ENCODE assay signal across 23 cellular contexts in the genomic region with DNA sequence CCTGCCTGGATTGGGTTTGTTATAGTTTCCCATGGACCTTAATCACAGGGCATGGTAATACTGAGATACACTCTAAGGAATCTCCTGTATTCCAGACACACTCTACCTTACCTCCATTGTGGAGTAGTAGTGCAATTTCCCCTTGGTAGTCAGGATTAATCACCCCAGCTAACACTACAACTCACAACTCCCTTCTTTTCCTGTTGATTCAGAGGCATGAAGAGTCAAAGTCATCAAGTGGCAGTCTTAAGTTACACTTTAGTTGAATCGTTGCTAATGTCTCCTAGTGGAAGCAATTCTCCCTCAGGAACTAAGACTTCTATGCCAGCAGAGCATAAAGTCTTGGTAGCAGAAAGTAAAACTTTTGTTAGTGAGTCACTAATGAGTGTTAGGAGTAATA.
DNase-seq lines count a peak whose midpoint lies in the region; ATAC-seq, FAIRE-seq and TF ChIP-seq lines count a peak whose summit lies in the region.
"Had no signal": no experiment of that assay in that cellular context is flagged by ENCODE, and none has a peak within 500 bp of the region (broad histone marks: within the 10 kb centered on the region; RNA-seq: fewer than 3 reads in every experiment).

No MANE protein-coding gene starts in this region.

- no peak overlapping the region for H3K4me3 Mint-ChIP-seq in MCF 10A (ENCODE audit: unreplicated experiment)
- H3K4me3 Mint-ChIP-seq: CD8-positive, alpha-beta T cell had no signal

- H3K27ac ChIP-seq in mammary epithelial cell (ENCODE audit: insufficient read depth, low read depth, low read length), result no peak overlapping the region
- no peak overlapping the region for H3K27ac ChIP-seq in left ventricle myocardium inferior (replicated peaks)
- H3K27ac ChIP-seq: 22Rv1 had no signal

- CTCF ChIA-PET in mammary epithelial cell (lab: Charles Lee; ENCODE audit: low non-redundant PET) (no interaction called here), MCF 10A (lab: Yijun Ruan, JAX) (interaction anchor here (1.3 kb wide), 1 partner anchor 142 kb away, joined by 3 read pairs; no protein-coding TSS in a partner anchor)

- H3K36me3 ChIP-seq in mammary epithelial cell (ENCODE audit: insufficient read depth, low read length) (no peaks in the 10 kb centered on the region), bronchial epithelial cell (ENCODE audit: control insufficient read depth, insufficient read depth, low read length) (no peaks in the 10 kb centered on the region), left ventricle myocardium inferior (no peaks in the 10 kb centered on the region)

- no peak for ATAC-seq in HG03025 (IDR thresholded peaks at IDR 0.05; ENCODE audit: low FRiP score, unreplicated experiment)
- no peak for ATAC-seq in HG02870 (IDR thresholded peaks at IDR 0.05; ENCODE audit: unreplicated experiment)
- ATAC-seq: CD8-positive, alpha-beta T cell had no signal

- no peak overlapping the region for H3K4me2 ChIP-seq in mammary epithelial cell (ENCODE audit: insufficient read depth, low read depth, low read length)

- 36% methylated on average over 1 of the region's 1 CpG for WGBS in mammary epithelial cell (ENCODE audit: low coverage, missing lambda C conversion rate)

- no TSS peak for BruUV-seq in mammary epithelial cell (replicated peaks; lab: Mats Ljungman, UMichigan)
- no TSS peak for BruUV-seq in MCF 10A (replicated peaks; lab: Mats Ljungman, UMichigan)

- DNase-seq in mammary epithelial cell (peak; percentile 11), MCF 10A (ENCODE audit: unreplicated experiment) (no peak), bronchial epithelial cell (ENCODE audit: low read depth) (peak; percentile 92), islet precursor cell (peak; percentile 0), left ventricle myocardium inferior (no peak), NCI-H2171 treated with DMSO at 0.1 percent for 48 hours (lab: John Stamatoyannopoulos, UW) (no peak)
- DNase-seq: C1 segment of cervical spinal cord; CD8-positive, alpha-beta T cell; GDM1; KG1; NCI-H1092 treated with DMSO at 0.1 percent for 48 hours; NCI-H1436 treated with DMSO at 0.1 percent for 48 hours; NCI-H1930; NCI-H2171; NCI-H524 treated with DMSO at 0.1 percent for 48 hours; Right ventricle myocardium superior had no signal

- in situ Hi-C loops in mammary epithelial cell (cut with MboI; ENCODE audit: low sequenced_read_pairs in 2 of 2), result no loop called here

- dilution Hi-C loops in mammary epithelial cell (cut with HindIII; ENCODE audit: low sequenced_read_pairs), result no loop called here

- H3K4me1 ChIP-seq in mammary epithelial cell (ENCODE audit: insufficient read depth, low read length) (no peaks in the 10 kb centered on the region), left ventricle myocardium inferior (no peaks in the 10 kb centered on the region)

- FAIRE-seq in bronchial epithelial cell (lab: Jason Lieb, UNC), result no peak
- FAIRE-seq: GM19239, H54, HTR-8/SVneo, RCC 7860 had no signal

- POLR2A ChIA-PET in MCF 10A (lab: Yijun Ruan, JAX), result no interaction called here

- H3K9me3 Mint-ChIP-seq in MCF 10A (ENCODE audit: unreplicated experiment), result no peaks in the 10 kb centered on the region
- H3K9me3 Mint-ChIP-seq: CD8-positive, alpha-beta T cell had no signal

- no peaks in the 10 kb centered on the region for H3K79me2 ChIP-seq in mammary epithelial cell (ENCODE audit: insufficient read depth, low read length)

- no peak overlapping the region for H3K27ac Mint-ChIP-seq in MCF 10A (ENCODE audit: low read depth, unreplicated experiment)
- H3K27ac Mint-ChIP-seq: CD8-positive, alpha-beta T cell had no signal

- H3K27me3 ChIP-seq in mammary epithelial cell (ENCODE audit: insufficient read depth, low read length) (peaks cover 4% of the 10 kb centered on the region), bronchial epithelial cell (ENCODE audit: control insufficient read depth, insufficient read depth, low read length) (peaks cover 2% of the 10 kb centered on the region), left ventricle myocardium inferior (ENCODE audit: low read depth) (no peaks in the 10 kb centered on the region)

- H3K9me3 ChIP-seq in mammary epithelial cell (replicated peaks; ENCODE audit: insufficient read depth, low read length), result no peaks in the 10 kb centered on the region
- H3K9me3 ChIP-seq in left ventricle myocardium inferior (replicated peaks), result no peaks in the 10 kb centered on the region

- no peaks in the 10 kb centered on the region for H3K27me3 Mint-ChIP-seq in MCF 10A (ENCODE audit: insufficient read depth, unreplicated experiment)

- H3K4me1 Mint-ChIP-seq in MCF 10A (ENCODE audit: insufficient read depth, unreplicated experiment), result peaks cover 9% of the 10 kb centered on the region

- TF ChIP-seq CTCF in mammary epithelial cell (conservative IDR thresholded peaks at IDR 0.05 in 1 of 2, IDR thresholded peaks at IDR 0.05 in 1 of 2; ENCODE audit: extremely low read depth in 1 of 2, insufficient read depth in 1 of 2, low read depth in 1 of 2, low read length in 2 of 2) (no peak), MCF 10A (IDR thresholded peaks at IDR 0.05; ENCODE audit: unreplicated experiment) (no peak), bronchial epithelial cell (IDR thresholded peaks at IDR 0.05; ENCODE audit: insufficient read depth, low read length, severe bottlenecking) (no peak), left ventricle myocardium inferior (IDR thresholded peaks at IDR 0.05; ENCODE audit: borderline replicate concordance) (no peak)

- H4K20me1 ChIP-seq in mammary epithelial cell (ENCODE audit: insufficient read depth, low read length), result no peaks in the 10 kb centered on the region

- intact Hi-C loops in mammary epithelial cell (cut with micrococcal nuclease), result no loop called here
- intact Hi-C loops in MCF 10A (cut with micrococcal nuclease), result no loop called here
- intact Hi-C loops in left ventricle myocardium inferior (cut with micrococcal nuclease), result no loop called here

- H3K36me3 Mint-ChIP-seq in MCF 10A (ENCODE audit: insufficient read depth, unreplicated experiment), result no peaks in the 10 kb centered on the region
- H3K36me3 Mint-ChIP-seq: CD8-positive, alpha-beta T cell had no signal

- no peak overlapping the region for H3K4me3 ChIP-seq in mammary epithelial cell (replicated peaks in 1 of 3; ENCODE audit: insufficient read depth in 1 of 3, low read depth in 2 of 3, low read length in 3 of 3)
- H3K4me3 ChIP-seq in bronchial epithelial cell (ENCODE audit: low read depth, low read length), result no peak overlapping the region
- H3K4me3 ChIP-seq in left ventricle myocardium inferior, result no peak overlapping the region

- no peak overlapping the region for H3K9ac ChIP-seq in mammary epithelial cell (ENCODE audit: insufficient read depth, low read length)

- H2AFZ ChIP-seq in mammary epithelial cell (ENCODE audit: low read depth, low read length), result no peak overlapping the region

Comparison
In these comparisons a context has a peak if more than half of its experiments do, and no peak if none do; other contexts are left out.
1. DNase-seq: peak in mammary epithelial cell (single experiment), bronchial epithelial cell (single experiment) and islet precursor cell (single experiment); none in MCF 10A (single experiment), left ventricle myocardium inferior (single experiment) and NCI-H2171 treated with DMSO at 0.1 percent for 48 hours (single experiment).